ENCODE assay signal across 28 cellular contexts in genomic region chr3:45124956-45125355, GRCh38. TPM values are rescaled to one million over a fixed set of nuclear protein-coding genes. Genes with fewer than 3 reads are reported as not detected.
A peak's percentile ranks its signal among the peaks of the same experiment; 100 is the strongest.
DNase-seq lines count a peak whose midpoint lies in the region; ATAC-seq and TF ChIP-seq lines count a peak whose summit lies in the region.
"Had no signal": no experiment of that assay in that cellular context is flagged by ENCODE, and none has a peak within 500 bp of the region (broad histone marks: within the 10 kb centered on the region; RNA-seq: fewer than 3 reads in every experiment).

No MANE protein-coding gene starts in this region.

- intact Hi-C loops in left ventricle myocardium inferior (cut with micrococcal nuclease) = no loop called here
- intact Hi-C loops in left cardiac atrium (cut with DNase I) = no loop called here

- H3K4me3 ChIP-seq in left ventricle myocardium inferior (no peak overlapping the region), osteoblast (ENCODE audit: insufficient read depth, low read length) (no peak overlapping the region)
- H3K4me3 ChIP-seq: right atrium auricular region, SJCRH30, suprapubic skin had no signal

- H3K36me3 ChIP-seq in left ventricle myocardium inferior (no peaks in the 10 kb centered on the region), osteoblast (ENCODE audit: insufficient read depth, low read length) (no peaks in the 10 kb centered on the region)
- H3K36me3 ChIP-seq: right atrium auricular region, SJCRH30, suprapubic skin had no signal

- ATAC-seq in left cardiac atrium (no peak), GM19324 (IDR thresholded peaks at IDR 0.05; ENCODE audit: low FRiP score, unreplicated experiment) (no peak)
- ATAC-seq: CD8-positive, alpha-beta T cell; effector memory CD8-positive, alpha-beta T cell; stimulated activated effector memory CD8-positive, alpha-beta T cell treated with anti-CD3 and anti-CD28 coated beads, Interleukin-12 subunit alpha, Interleukin-12 subunit beta, amount 100 ng/mL, for 72 hours; T-cell; WTC11 had no signal

- peaks cover 34% of the 10 kb centered on the region for H3K79me2 ChIP-seq in osteoblast (ENCODE audit: insufficient read depth, low read length)
- H3K79me2 ChIP-seq: parathyroid adenoma had no signal

- DNase-seq in left ventricle myocardium inferior (no peak), left cardiac atrium (no peak), epithelial cell of prostate (ENCODE audit: low read depth, low spot score) (no peak), osteoblast (ENCODE audit: insufficient read length, low spot score, missing footprints) (no peak), glutamatergic neuron (no peak), DMS53 (lab: John Stamatoyannopoulos, UW) (no peak), globus pallidus (ENCODE audit: low spot score) (no peak)
- DNase-seq: activated CD4-positive, alpha-beta T cell treated with anti-CD3 and anti-CD28 coated beads, Interleukin-2, amount 50 U/mL, for 1 hour; activated naive CD4-positive, alpha-beta T cell treated with anti-CD3 and anti-CD28 coated beads for 36 hours; CD8-positive, alpha-beta T cell; effector memory CD8-positive, alpha-beta T cell; islet precursor cell; Karpas-422; NCI-H1694 treated with DMSO at 0.1 percent for 48 hours; NCI-H2171; NCI-H524; SJCRH30; stimulated activated CD4-positive, alpha-beta T cell treated with anti-CD3 and anti-CD28 coated beads, Interleukin-4, amount 100 ng/mL, for 24 hours; T-cell had no signal

- peak overlapping the region; percentile 15 for H3K27ac ChIP-seq in left ventricle myocardium inferior (replicated peaks)
- peak overlapping the region; percentile 100 for H3K27ac ChIP-seq in epithelial cell of prostate
- H3K27ac ChIP-seq in osteoblast (ENCODE audit: low read depth, low read length) = peak overlapping the region; percentile 88
- H3K27ac ChIP-seq: HL-60, parathyroid adenoma, SJCRH30, suprapubic skin had no signal

- no peaks in the 10 kb centered on the region for H3K9me3 ChIP-seq in left ventricle myocardium inferior (replicated peaks)
- no peaks in the 10 kb centered on the region for H3K9me3 ChIP-seq in osteoblast (ENCODE audit: low read depth, low read length)
- H3K9me3 ChIP-seq: right atrium auricular region, SJCRH30, suprapubic skin had no signal

- no peak overlapping the region for H3K27ac Mint-ChIP-seq in glutamatergic neuron (ENCODE audit: unreplicated experiment)
- H3K27ac Mint-ChIP-seq: activated naive CD4-positive, alpha-beta T cell treated with anti-CD3 and anti-CD28 coated beads for 36 hours; activated T-helper 1 cell treated with anti-CD3 and anti-CD28 coated beads, Interleukin-12 subunit alpha, Interleukin-12 subunit beta, Interleukin-2, Interleukin-4 antibody, amounts not matched to agents 30 ng/mL and 10 ng/mL and 1 ng/mL, durations not matched to agents 14 hours and 24 hours and 36 hours; CD8-positive, alpha-beta T cell; effector memory CD8-positive, alpha-beta T cell; stimulated activated effector memory CD8-positive, alpha-beta T cell treated with anti-CD3 and anti-CD28 coated beads, Interleukin-12 subunit alpha, Interleukin-12 subunit beta, amount 100 ng/mL, for 72 hours; T-cell; WTC11 had no signal

- no peaks in the 10 kb centered on the region for H3K27me3 Mint-ChIP-seq in glutamatergic neuron (ENCODE audit: unreplicated experiment)

- peaks cover 1% of the 10 kb centered on the region for H3K9me3 Mint-ChIP-seq in glutamatergic neuron (ENCODE audit: unreplicated experiment)
- H3K9me3 Mint-ChIP-seq: activated naive CD4-positive, alpha-beta T cell treated with anti-CD3 and anti-CD28 coated beads for 36 hours; activated T-helper 1 cell treated with anti-CD3 and anti-CD28 coated beads, Interleukin-12 subunit alpha, Interleukin-12 subunit beta, Interleukin-2, Interleukin-4 antibody, amounts not matched to agents 30 ng/mL and 10 ng/mL and 1 ng/mL, durations not matched to agents 14 hours and 24 hours and 36 hours; CD8-positive, alpha-beta T cell; effector memory CD8-positive, alpha-beta T cell; neural crest cell; stimulated activated effector memory CD8-positive, alpha-beta T cell treated with anti-CD3 and anti-CD28 coated beads, Interleukin-12 subunit alpha, Interleukin-12 subunit beta, amount 100 ng/mL, for 72 hours; T-cell; WTC11 had no signal

- H3K4me3 Mint-ChIP-seq in glutamatergic neuron (ENCODE audit: unreplicated experiment) = no peak overlapping the region
- H3K4me3 Mint-ChIP-seq: activated naive CD4-positive, alpha-beta T cell treated with anti-CD3 and anti-CD28 coated beads for 36 hours; activated T-helper 1 cell treated with anti-CD3 and anti-CD28 coated beads, Interleukin-12 subunit alpha, Interleukin-12 subunit beta, Interleukin-2, Interleukin-4 antibody, amounts not matched to agents 30 ng/mL and 10 ng/mL and 1 ng/mL, durations not matched to agents 14 hours and 24 hours and 36 hours; CD8-positive, alpha-beta T cell; effector memory CD8-positive, alpha-beta T cell; neural crest cell; stimulated activated effector memory CD8-positive, alpha-beta T cell treated with anti-CD3 and anti-CD28 coated beads, Interleukin-12 subunit alpha, Interleukin-12 subunit beta, amount 100 ng/mL, for 72 hours; T-cell; WTC11 had no signal

- H3K4me1 ChIP-seq in left ventricle myocardium inferior = peaks cover 39% of the 10 kb centered on the region
- peaks cover 41% of the 10 kb centered on the region for H3K4me1 ChIP-seq in osteoblast (ENCODE audit: insufficient read depth, low read length)
- H3K4me1 ChIP-seq: parathyroid adenoma, SJCRH30 had no signal

- H4K20me1 ChIP-seq in osteoblast (ENCODE audit: insufficient read depth, low read length) = no peaks in the 10 kb centered on the region

- no peaks in the 10 kb centered on the region for H3K27me3 ChIP-seq in left ventricle myocardium inferior (ENCODE audit: low read depth)
- no peaks in the 10 kb centered on the region for H3K27me3 ChIP-seq in osteoblast (ENCODE audit: insufficient read depth, low read length)
- H3K27me3 ChIP-seq: right atrium auricular region, SJCRH30, suprapubic skin had no signal

- no peak overlapping the region for H2AFZ ChIP-seq in osteoblast (ENCODE audit: low read length)
- H2AFZ ChIP-seq: parathyroid adenoma had no signal

- TF ChIP-seq CTCF in left ventricle myocardium inferior (IDR thresholded peaks at IDR 0.05; ENCODE audit: borderline replicate concordance) (no peak), osteoblast (IDR thresholded peaks at IDR 0.05; ENCODE audit: extremely low read depth, low read depth, low read length) (no peak), glutamatergic neuron (IDR thresholded peaks at IDR 0.05; ENCODE audit: partially characterized antibody, unreplicated experiment) (no peak)

- H3K36me3 Mint-ChIP-seq in glutamatergic neuron (ENCODE audit: unreplicated experiment) = no peaks in the 10 kb centered on the region
- H3K36me3 Mint-ChIP-seq: CD8-positive, alpha-beta T cell; stimulated activated effector memory CD8-positive, alpha-beta T cell treated with anti-CD3 and anti-CD28 coated beads, Interleukin-12 subunit alpha, Interleukin-12 subunit beta, amount 100 ng/mL, for 72 hours; T-cell; WTC11 had no signal

- H3K4me1 Mint-ChIP-seq in glutamatergic neuron (ENCODE audit: low read depth, unreplicated experiment) = no peaks in the 10 kb centered on the region
- H3K4me1 Mint-ChIP-seq: neural crest cell had no signal

- H3K4me2 ChIP-seq in osteoblast (ENCODE audit: insufficient read depth, low read length) = peak overlapping the region; percentile 42

RNA-seq across cellular contexts. Expression of gene CDCP1, which starts 21.2 kb away (rescaled TPM):
- 0.25 TPM for total RNA-seq in left ventricle myocardium inferior
- 1 to 10 TPM in 1 of 2 donors, under 1 TPM in 1; 0.74 to 1.3 TPM for total RNA-seq in left cardiac atrium
- total RNA-seq in osteoblast = 4.4 and 7.6 TPM in 2 replicates
- 0.71 TPM for total RNA-seq in glutamatergic neuron (ENCODE audit: unreplicated experiment)
- total RNA-seq: CD8-positive, alpha-beta T cell; neural crest cell; SJCRH30 had no signal

Comparison
In these comparisons a context has a peak if more than half of its experiments do, and no peak if none do; other contexts are left out.
1. H3K27ac ChIP-seq: peak in every context shown above with its lines; median percentile 100 in epithelial cell of prostate; 88 in osteoblast; 15 in left ventricle myocardium inferior.